Comparison of ENCODE assay signal across 1 cellular context in the genomic region with DNA sequence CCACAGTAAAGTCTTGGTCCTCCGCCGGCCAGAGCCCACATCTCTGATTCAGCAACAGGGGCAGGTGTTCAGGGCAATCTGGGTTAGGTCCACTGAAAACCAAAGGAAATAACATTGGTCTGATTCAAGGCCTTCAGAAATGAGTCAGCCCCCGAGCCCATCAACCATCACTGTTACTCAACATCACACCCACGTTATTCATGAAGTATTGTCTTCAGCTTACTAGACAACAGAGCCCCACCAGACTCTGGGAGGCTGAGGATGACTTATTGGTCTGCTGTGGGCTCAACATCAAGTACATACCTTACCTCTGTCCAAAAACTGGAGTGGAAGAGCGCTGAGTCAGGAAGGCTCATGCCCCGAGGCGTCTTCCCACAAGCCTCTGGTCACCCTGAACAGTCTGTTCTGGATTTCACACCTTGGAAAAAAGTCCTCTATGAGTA.
TF ChIP-seq lines count a peak whose summit lies in the region.

No MANE protein-coding gene starts in this region.

TF ChIP-seq in GM12878, 131 proteins besides CTCF, POLR2A, EP300 and RAD21 (continued from another document and continues in another):
- TF ChIP-seq, protein P1, sequence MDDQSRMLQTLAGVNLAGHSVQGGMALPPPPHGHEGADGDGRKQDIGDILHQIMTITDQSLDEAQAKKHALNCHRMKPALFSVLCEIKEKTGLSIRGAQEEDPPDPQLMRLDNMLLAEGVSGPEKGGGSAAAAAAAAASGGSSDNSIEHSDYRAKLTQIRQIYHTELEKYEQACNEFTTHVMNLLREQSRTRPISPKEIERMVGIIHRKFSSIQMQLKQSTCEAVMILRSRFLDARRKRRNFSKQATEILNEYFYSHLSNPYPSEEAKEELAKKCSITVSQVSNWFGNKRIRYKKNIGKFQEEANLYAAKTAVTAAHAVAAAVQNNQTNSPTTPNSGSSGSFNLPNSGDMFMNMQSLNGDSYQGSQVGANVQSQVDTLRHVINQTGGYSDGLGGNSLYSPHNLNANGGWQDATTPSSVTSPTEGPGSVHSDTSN (IDR thresholded peaks at IDR 0.05; ENCODE audit: insufficient replicate concordance, low read depth, low read length) = no peak
- TF ChIP-seq, protein P2, sequence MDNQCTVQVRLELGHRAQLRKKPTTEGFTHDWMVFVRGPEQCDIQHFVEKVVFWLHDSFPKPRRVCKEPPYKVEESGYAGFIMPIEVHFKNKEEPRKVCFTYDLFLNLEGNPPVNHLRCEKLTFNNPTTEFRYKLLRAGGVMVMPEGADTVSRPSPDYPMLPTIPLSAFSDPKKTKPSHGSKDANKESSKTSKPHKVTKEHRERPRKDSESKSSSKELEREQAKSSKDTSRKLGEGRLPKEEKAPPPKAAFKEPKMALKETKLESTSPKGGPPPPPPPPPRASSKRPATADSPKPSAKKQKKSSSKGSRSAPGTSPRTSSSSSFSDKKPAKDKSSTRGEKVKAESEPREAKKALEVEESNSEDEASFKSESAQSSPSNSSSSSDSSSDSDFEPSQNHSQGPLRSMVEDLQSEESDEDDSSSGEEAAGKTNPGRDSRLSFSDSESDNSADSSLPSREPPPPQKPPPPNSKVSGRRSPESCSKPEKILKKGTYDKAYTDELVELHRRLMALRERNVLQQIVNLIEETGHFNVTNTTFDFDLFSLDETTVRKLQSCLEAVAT (IDR thresholded peaks at IDR 0.05) = no peak
- TF ChIP-seq CHD2 (IDR thresholded peaks at IDR 0.05; ENCODE audit: borderline replicate concordance, low read depth, low read length) (peak; percentile 36; the same call in 1 of the 2 replicates), KAT2A (conservative IDR thresholded peaks at IDR 0.05; ENCODE audit: control insufficient read depth, low read depth, low read length) (no peak), ZNF274 (IDR thresholded peaks at IDR 0.05; ENCODE audit: insufficient read depth, insufficient read length) (no peak), CREM (IDR thresholded peaks at IDR 0.05; ENCODE audit: low read depth) (peak; percentile 88), CREB1 (IDR thresholded peaks at IDR 0.05; ENCODE audit: low read depth) (peak; percentile 58; the same call in 1 of the 2 replicates), TCF7 (IDR thresholded peaks at IDR 0.05; ENCODE audit: borderline replicate concordance) (peak; percentile 72; the same call in 1 of the 2 replicates), BACH1 (IDR thresholded peaks at IDR 0.05; ENCODE audit: borderline replicate concordance) (peak; percentile 52; the same call in 1 of the 2 replicates), MTA3 (IDR thresholded peaks at IDR 0.05; ENCODE audit: borderline replicate concordance, low read length) (peak; percentile 86; the same call in 1 of the 2 replicates), ZNF622 (IDR thresholded peaks at IDR 0.05) (no peak), JUND (IDR thresholded peaks at IDR 0.05; ENCODE audit: low read depth, low read length) (peak; percentile 91), IKZF1 (conservative IDR thresholded peaks at IDR 0.05) (peak; percentile 73), SUZ12 (IDR thresholded peaks at IDR 0.05; ENCODE audit: unreplicated experiment) (no peak), IRF4 (IDR thresholded peaks at IDR 0.05; ENCODE audit: low read depth, low read length) (peak; percentile 98), ZNF207 (IDR thresholded peaks at IDR 0.05; ENCODE audit: borderline replicate concordance) (no peak), EGR1 (IDR thresholded peaks at IDR 0.05; ENCODE audit: borderline replicate concordance in 1 of 2, low read depth in 2 of 2, low read length in 2 of 2) (peak in 1 of 2 experiments; percentile 80; a peak in 2 of 3 replicates), PML (IDR thresholded peaks at IDR 0.05; ENCODE audit: low read length) (no peak), NBN (IDR thresholded peaks at IDR 0.05) (0 out of 2 replicates have a peak, but pooled peaks have one; percentile 41), SMAD5 (IDR thresholded peaks at IDR 0.05; ENCODE audit: low read depth) (no peak), NR2F1 (conservative IDR thresholded peaks at IDR 0.05) (peak; percentile 77)
- TF ChIP-seq, protein P3, sequence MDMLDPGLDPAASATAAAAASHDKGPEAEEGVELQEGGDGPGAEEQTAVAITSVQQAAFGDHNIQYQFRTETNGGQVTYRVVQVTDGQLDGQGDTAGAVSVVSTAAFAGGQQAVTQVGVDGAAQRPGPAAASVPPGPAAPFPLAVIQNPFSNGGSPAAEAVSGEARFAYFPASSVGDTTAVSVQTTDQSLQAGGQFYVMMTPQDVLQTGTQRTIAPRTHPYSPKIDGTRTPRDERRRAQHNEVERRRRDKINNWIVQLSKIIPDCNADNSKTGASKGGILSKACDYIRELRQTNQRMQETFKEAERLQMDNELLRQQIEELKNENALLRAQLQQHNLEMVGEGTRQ (IDR thresholded peaks at IDR 0.05; ENCODE audit: borderline replicate concordance, low read depth, low read length) = no peak
- TF ChIP-seq, protein P4, sequence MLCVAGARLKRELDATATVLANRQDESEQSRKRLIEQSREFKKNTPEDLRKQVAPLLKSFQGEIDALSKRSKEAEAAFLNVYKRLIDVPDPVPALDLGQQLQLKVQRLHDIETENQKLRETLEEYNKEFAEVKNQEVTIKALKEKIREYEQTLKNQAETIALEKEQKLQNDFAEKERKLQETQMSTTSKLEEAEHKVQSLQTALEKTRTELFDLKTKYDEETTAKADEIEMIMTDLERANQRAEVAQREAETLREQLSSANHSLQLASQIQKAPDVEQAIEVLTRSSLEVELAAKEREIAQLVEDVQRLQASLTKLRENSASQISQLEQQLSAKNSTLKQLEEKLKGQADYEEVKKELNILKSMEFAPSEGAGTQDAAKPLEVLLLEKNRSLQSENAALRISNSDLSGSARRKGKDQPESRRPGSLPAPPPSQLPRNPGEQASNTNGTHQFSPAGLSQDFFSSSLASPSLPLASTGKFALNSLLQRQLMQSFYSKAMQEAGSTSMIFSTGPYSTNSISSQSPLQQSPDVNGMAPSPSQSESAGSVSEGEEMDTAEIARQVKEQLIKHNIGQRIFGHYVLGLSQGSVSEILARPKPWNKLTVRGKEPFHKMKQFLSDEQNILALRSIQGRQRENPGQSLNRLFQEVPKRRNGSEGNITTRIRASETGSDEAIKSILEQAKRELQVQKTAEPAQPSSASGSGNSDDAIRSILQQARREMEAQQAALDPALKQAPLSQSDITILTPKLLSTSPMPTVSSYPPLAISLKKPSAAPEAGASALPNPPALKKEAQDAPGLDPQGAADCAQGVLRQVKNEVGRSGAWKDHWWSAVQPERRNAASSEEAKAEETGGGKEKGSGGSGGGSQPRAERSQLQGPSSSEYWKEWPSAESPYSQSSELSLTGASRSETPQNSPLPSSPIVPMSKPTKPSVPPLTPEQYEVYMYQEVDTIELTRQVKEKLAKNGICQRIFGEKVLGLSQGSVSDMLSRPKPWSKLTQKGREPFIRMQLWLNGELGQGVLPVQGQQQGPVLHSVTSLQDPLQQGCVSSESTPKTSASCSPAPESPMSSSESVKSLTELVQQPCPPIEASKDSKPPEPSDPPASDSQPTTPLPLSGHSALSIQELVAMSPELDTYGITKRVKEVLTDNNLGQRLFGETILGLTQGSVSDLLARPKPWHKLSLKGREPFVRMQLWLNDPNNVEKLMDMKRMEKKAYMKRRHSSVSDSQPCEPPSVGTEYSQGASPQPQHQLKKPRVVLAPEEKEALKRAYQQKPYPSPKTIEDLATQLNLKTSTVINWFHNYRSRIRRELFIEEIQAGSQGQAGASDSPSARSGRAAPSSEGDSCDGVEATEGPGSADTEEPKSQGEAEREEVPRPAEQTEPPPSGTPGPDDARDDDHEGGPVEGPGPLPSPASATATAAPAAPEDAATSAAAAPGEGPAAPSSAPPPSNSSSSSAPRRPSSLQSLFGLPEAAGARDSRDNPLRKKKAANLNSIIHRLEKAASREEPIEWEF (IDR thresholded peaks at IDR 0.05; ENCODE audit: insufficient replicate concordance, low read depth, low read length) = no peak
- TF ChIP-seq, protein P5, sequence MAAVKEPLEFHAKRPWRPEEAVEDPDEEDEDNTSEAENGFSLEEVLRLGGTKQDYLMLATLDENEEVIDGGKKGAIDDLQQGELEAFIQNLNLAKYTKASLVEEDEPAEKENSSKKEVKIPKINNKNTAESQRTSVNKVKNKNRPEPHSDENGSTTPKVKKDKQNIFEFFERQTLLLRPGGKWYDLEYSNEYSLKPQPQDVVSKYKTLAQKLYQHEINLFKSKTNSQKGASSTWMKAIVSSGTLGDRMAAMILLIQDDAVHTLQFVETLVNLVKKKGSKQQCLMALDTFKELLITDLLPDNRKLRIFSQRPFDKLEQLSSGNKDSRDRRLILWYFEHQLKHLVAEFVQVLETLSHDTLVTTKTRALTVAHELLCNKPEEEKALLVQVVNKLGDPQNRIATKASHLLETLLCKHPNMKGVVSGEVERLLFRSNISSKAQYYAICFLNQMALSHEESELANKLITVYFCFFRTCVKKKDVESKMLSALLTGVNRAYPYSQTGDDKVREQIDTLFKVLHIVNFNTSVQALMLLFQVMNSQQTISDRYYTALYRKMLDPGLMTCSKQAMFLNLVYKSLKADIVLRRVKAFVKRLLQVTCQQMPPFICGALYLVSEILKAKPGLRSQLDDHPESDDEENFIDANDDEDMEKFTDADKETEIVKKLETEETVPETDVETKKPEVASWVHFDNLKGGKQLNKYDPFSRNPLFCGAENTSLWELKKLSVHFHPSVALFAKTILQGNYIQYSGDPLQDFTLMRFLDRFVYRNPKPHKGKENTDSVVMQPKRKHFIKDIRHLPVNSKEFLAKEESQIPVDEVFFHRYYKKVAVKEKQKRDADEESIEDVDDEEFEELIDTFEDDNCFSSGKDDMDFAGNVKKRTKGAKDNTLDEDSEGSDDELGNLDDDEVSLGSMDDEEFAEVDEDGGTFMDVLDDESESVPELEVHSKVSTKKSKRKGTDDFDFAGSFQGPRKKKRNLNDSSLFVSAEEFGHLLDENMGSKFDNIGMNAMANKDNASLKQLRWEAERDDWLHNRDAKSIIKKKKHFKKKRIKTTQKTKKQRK (IDR thresholded peaks at IDR 0.05; ENCODE audit: low read depth, low read length) = no peak
- TF ChIP-seq, protein P6, sequence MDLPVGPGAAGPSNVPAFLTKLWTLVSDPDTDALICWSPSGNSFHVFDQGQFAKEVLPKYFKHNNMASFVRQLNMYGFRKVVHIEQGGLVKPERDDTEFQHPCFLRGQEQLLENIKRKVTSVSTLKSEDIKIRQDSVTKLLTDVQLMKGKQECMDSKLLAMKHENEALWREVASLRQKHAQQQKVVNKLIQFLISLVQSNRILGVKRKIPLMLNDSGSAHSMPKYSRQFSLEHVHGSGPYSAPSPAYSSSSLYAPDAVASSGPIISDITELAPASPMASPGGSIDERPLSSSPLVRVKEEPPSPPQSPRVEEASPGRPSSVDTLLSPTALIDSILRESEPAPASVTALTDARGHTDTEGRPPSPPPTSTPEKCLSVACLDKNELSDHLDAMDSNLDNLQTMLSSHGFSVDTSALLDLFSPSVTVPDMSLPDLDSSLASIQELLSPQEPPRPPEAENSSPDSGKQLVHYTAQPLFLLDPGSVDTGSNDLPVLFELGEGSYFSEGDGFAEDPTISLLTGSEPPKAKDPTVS (IDR thresholded peaks at IDR 0.05; ENCODE audit: low read depth, low read length) = no peak
- TF ChIP-seq, protein P7, sequence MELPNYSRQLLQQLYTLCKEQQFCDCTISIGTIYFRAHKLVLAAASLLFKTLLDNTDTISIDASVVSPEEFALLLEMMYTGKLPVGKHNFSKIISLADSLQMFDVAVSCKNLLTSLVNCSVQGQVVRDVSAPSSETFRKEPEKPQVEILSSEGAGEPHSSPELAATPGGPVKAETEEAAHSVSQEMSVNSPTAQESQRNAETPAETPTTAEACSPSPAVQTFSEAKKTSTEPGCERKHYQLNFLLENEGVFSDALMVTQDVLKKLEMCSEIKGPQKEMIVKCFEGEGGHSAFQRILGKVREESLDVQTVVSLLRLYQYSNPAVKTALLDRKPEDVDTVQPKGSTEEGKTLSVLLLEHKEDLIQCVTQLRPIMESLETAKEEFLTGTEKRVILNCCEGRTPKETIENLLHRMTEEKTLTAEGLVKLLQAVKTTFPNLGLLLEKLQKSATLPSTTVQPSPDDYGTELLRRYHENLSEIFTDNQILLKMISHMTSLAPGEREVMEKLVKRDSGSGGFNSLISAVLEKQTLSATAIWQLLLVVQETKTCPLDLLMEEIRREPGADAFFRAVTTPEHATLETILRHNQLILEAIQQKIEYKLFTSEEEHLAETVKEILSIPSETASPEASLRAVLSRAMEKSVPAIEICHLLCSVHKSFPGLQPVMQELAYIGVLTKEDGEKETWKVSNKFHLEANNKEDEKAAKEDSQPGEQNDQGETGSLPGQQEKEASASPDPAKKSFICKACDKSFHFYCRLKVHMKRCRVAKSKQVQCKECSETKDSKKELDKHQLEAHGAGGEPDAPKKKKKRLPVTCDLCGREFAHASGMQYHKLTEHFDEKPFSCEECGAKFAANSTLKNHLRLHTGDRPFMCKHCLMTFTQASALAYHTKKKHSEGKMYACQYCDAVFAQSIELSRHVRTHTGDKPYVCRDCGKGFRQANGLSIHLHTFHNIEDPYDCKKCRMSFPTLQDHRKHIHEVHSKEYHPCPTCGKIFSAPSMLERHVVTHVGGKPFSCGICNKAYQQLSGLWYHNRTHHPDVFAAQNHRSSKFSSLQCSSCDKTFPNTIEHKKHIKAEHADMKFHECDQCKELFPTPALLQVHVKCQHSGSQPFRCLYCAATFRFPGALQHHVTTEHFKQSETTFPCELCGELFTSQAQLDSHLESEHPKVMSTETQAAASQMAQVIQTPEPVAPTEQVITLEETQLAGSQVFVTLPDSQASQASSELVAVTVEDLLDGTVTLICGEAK (IDR thresholded peaks at IDR 0.05; ENCODE audit: borderline replicate concordance) = no peak
- TF ChIP-seq, protein P8, sequence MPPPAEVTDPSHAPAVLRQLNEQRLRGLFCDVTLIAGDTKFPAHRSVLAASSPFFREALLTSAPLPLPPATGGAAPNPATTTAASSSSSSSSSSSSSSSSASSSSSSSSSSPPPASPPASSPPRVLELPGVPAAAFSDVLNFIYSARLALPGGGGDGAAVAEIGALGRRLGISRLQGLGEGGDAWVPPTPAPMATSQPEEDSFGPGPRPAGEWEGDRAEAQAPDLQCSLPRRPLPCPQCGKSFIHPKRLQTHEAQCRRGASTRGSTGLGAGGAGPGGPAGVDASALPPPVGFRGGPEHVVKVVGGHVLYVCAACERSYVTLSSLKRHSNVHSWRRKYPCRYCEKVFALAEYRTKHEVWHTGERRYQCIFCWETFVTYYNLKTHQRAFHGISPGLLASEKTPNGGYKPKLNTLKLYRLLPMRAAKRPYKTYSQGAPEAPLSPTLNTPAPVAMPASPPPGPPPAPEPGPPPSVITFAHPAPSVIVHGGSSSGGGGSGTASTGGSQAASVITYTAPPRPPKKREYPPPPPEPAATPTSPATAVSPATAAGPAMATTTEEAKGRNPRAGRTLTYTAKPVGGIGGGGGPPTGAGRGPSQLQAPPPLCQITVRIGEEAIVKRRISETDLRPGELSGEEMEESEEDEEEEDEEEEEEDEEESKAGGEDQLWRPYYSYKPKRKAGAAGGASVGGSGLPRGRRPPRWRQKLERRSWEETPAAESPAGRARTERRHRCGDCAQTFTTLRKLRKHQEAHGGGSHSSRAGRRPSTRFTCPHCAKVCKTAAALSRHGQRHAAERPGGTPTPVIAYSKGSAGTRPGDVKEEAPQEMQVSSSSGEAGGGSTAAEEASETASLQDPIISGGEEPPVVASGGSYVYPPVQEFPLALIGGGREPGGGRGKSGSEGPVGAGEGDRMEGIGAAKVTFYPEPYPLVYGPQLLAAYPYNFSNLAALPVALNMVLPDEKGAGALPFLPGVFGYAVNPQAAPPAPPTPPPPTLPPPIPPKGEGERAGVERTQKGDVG (CRISPR knock-in tag; IDR thresholded peaks at IDR 0.05) = no peak
- TF ChIP-seq, protein P9, sequence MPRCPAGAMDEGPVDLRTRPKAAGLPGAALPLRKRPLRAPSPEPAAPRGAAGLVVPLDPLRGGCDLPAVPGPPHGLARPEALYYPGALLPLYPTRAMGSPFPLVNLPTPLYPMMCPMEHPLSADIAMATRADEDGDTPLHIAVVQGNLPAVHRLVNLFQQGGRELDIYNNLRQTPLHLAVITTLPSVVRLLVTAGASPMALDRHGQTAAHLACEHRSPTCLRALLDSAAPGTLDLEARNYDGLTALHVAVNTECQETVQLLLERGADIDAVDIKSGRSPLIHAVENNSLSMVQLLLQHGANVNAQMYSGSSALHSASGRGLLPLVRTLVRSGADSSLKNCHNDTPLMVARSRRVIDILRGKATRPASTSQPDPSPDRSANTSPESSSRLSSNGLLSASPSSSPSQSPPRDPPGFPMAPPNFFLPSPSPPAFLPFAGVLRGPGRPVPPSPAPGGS (IDR thresholded peaks at IDR 0.05; ENCODE audit: borderline replicate concordance, insufficient read depth, low read depth, low read length, poor library complexity, severe bottlenecking) = no peak
